8 cellular contexts compared by ENCODE assay signal in genomic region chr16:649646-650045, GRCh38. TPM values are rescaled to one million over a fixed set of nuclear protein-coding genes. Genes with fewer than 3 reads are reported as not detected.
DNase-seq lines count a peak whose midpoint lies in the region; ATAC-seq and TF ChIP-seq lines count a peak whose summit lies in the region.

No MANE protein-coding gene starts in this region.

- ATAC-seq in HG02884 (IDR thresholded peaks at IDR 0.05; ENCODE audit: unreplicated experiment): peak; percentile 16
- no peak for ATAC-seq in left lobe of liver

- peak overlapping the region; percentile 53 to 86 (median 68) for H3K4me3 ChIP-seq in skin epidermis

- DNase-seq in GM13976 (ENCODE audit: low spot score) (peak; percentile 45), glutamatergic neuron (no peak), SW 1271 (lab: John Stamatoyannopoulos, UW) (no peak), LoVo (ENCODE audit: low spot score) (no peak), left lobe of liver (ENCODE audit: low spot score) (no peak)

- H3K27ac ChIP-seq in VCaP (peak overlapping the region; percentile 75), skin epidermis (peak overlapping the region; percentile 34 to 96 (median 90))

- H3K27me3 Mint-ChIP-seq in glutamatergic neuron (ENCODE audit: unreplicated experiment): no peaks in the 10 kb centered on the region

- H3K4me3 Mint-ChIP-seq in glutamatergic neuron (ENCODE audit: unreplicated experiment): peak overlapping the region; percentile 69

- H3K27ac Mint-ChIP-seq in glutamatergic neuron (ENCODE audit: unreplicated experiment): no peak overlapping the region

- no peaks in the 10 kb centered on the region for H3K4me1 Mint-ChIP-seq in glutamatergic neuron (ENCODE audit: low read depth, unreplicated experiment)

- in situ Hi-C loops in GM13976 (cut with MboI; ENCODE audit: low sequenced_read_pairs, unreplicated experiment): no loop called here

- H3K36me3 Mint-ChIP-seq in glutamatergic neuron (ENCODE audit: unreplicated experiment): no peaks in the 10 kb centered on the region

- TF ChIP-seq CTCF in GM13976 (IDR thresholded peaks at IDR 0.05; ENCODE audit: borderline replicate concordance, control extremely low read depth, extremely low read depth, insufficient read depth, missing control alignments) (no peak), VCaP (conservative IDR thresholded peaks at IDR 0.05) (no peak), glutamatergic neuron (IDR thresholded peaks at IDR 0.05; ENCODE audit: partially characterized antibody, unreplicated experiment) (no peak)

- H3K9me3 Mint-ChIP-seq in glutamatergic neuron (ENCODE audit: unreplicated experiment): no peaks in the 10 kb centered on the region

RNA-seq across cellular contexts. Expression of gene WDR90, which starts 0.5 kb away (rescaled TPM):
- total RNA-seq in glutamatergic neuron (ENCODE audit: unreplicated experiment): 24.6 TPM
- total RNA-seq in left lobe of liver: 17.2 TPM

RNA-seq across cellular contexts. Expression of gene MCRIP2, which starts 8.0 kb away (rescaled TPM):
- total RNA-seq in glutamatergic neuron (ENCODE audit: unreplicated experiment) (16.6 TPM), left lobe of liver (101 TPM)

RNA-seq across cellular contexts. Expression of gene METTL26, which starts 13.5 kb away (rescaled TPM):
- total RNA-seq in glutamatergic neuron (ENCODE audit: unreplicated experiment): 63.6 TPM
- 33.2 TPM for total RNA-seq in left lobe of liver

RNA-seq across cellular contexts. Expression of gene RHOT2, which starts 18.3 kb away (rescaled TPM):
- total RNA-seq in glutamatergic neuron (ENCODE audit: unreplicated experiment) (208 TPM), left lobe of liver (57.9 TPM)

RNA-seq across cellular contexts. Expression of gene WFIKKN1, which starts 18.9 kb away (rescaled TPM):
- total RNA-seq in glutamatergic neuron (ENCODE audit: unreplicated experiment) (61.9 TPM), left lobe of liver (0.96 TPM)
